ENCODE assay signal across 8 cellular contexts in genomic region chr20:59571591-59572314, GRCh38. TPM values are rescaled to one million over a fixed set of nuclear protein-coding genes. Genes with fewer than 3 reads are reported as not detected.
DNase-seq lines count a peak whose midpoint lies in the region; ATAC-seq, FAIRE-seq and TF ChIP-seq lines count a peak whose summit lies in the region.

No MANE protein-coding gene starts in this region.

- peak; percentile 34 for TF ChIP-seq RAD21 in IMR-90 (IDR thresholded peaks at IDR 0.05; ENCODE audit: low read length)

- peak overlapping the region; percentile 45 for H2AK9ac ChIP-seq in IMR-90 (replicated peaks; ENCODE audit: low read depth, low read length, poor library complexity)

- H3K9me3 ChIP-seq in AG04450 (ENCODE audit: control insufficient read depth, insufficient read depth, low read length) (no peaks in the 10 kb centered on the region; the same call in 1 of the 2 replicates), IMR-90 (ENCODE audit: control insufficient read depth, insufficient read depth, low read length) (no peaks in the 10 kb centered on the region), hepatocyte (ENCODE audit: low read depth) (no peaks in the 10 kb centered on the region)

- H3K23ac ChIP-seq in IMR-90 (ENCODE audit: low read depth, low read length): no peak overlapping the region

- no peak overlapping the region for H3K56ac ChIP-seq in IMR-90 (ENCODE audit: extremely low read depth, insufficient read depth, low read length)

- no peak overlapping the region for H3K9ac ChIP-seq in IMR-90 (ENCODE audit: low read depth, low read length)

- BruUV-seq in IMR-90 (replicated peaks; lab: Mats Ljungman, UMichigan): no TSS peak

- H3K4me1 ChIP-seq in IMR-90 (ENCODE audit: control insufficient read depth, insufficient read depth, low read length) (no peaks in the 10 kb centered on the region), hepatocyte (ENCODE audit: insufficient read depth) (no peaks in the 10 kb centered on the region)

- H3K79me2 ChIP-seq in hepatocyte: no peaks in the 10 kb centered on the region

- H3K27me3 ChIP-seq in AG04450 (ENCODE audit: control insufficient read depth, insufficient read depth, low read length) (peaks cover 10% of the 10 kb centered on the region), IMR-90 (ENCODE audit: control insufficient read depth, insufficient read depth, low read length) (peaks cover 3% of the 10 kb centered on the region), hepatocyte (peaks cover 60% of the 10 kb centered on the region)

- no peaks in the 10 kb centered on the region for H3K9me1 ChIP-seq in IMR-90 (ENCODE audit: insufficient read depth, low read length)

- TF ChIP-seq POLR2A in IMR-90 (IDR thresholded peaks at IDR 0.05; ENCODE audit: low read depth, low read length): no peak

- ATAC-seq in GM18511 (IDR thresholded peaks at IDR 0.05; ENCODE audit: unreplicated experiment): peak; percentile 81
- peak; percentile 98 for ATAC-seq in IMR-90 (ENCODE audit: low read depth)

- no peaks in the 10 kb centered on the region for H3K9me2 ChIP-seq in hepatocyte (replicated peaks; ENCODE audit: insufficient read depth)

- in situ Hi-C loops in IMR-90 (cut with MboI; ENCODE audit: low sequenced_read_pairs): no loop called here

- no peak overlapping the region for H2BK15ac ChIP-seq in IMR-90 (ENCODE audit: low read depth, low read length)

- no peaks in the 10 kb centered on the region for H3K79me1 ChIP-seq in IMR-90 (ENCODE audit: low read depth in 1 of 2, low read length in 2 of 2)

- no peak overlapping the region for H3K4ac ChIP-seq in IMR-90 (ENCODE audit: low read depth, low read length)

- POLR2A ChIA-PET in AG04450 (lab: Yijun Ruan, JAX): no interaction called here
- POLR2A ChIA-PET in IMR-90 (lab: Charles Lee; ENCODE audit: unreplicated experiment): no interaction called here

- DNase-seq in AG04450 (ENCODE audit: low read depth, low spot score) (peak; percentile 23), IMR-90 (peak; percentile 38), T follicular helper cell (ENCODE audit: low read depth) (peak; percentile 20), anterior cingulate cortex (lab: John Stamatoyannopoulos, UW) (peak in 52 of 58 donors; percentile 27 to 80 (median 55)), hepatocyte (ENCODE audit: low spot score) (peak; percentile 81), putamen (ENCODE audit: low spot score) (peak; percentile 57), urothelium cell line (ENCODE audit: low spot score) (peak; percentile 93)

- no peak overlapping the region for H2BK120ac ChIP-seq in IMR-90 (ENCODE audit: low read depth, low read length)

- 2% methylated on average over 10 of the region's 28 CpGs; no CpG with 5 or more reads in 1 of the 2 experiments for WGBS in IMR-90 (ENCODE audit: extremely low coverage in 2 of 2, insufficient read length in 1 of 2), 2 experiments
- WGBS in hepatocyte (ENCODE audit: low lambda C conversion rate, missing lambda C conversion rate): 8% methylated on average over 28 of the region's 28 CpGs

- CTCF ChIA-PET in AG04450 (lab: Charles Lee): interaction anchor here (0.5 to 2.3 kb wide), 23 partner anchors 9 to 1799 kb away, joined by 3 to 22 read pairs (median 4); no protein-coding TSS in a partner anchor
- CTCF ChIA-PET in IMR-90 (lab: Yijun Ruan, JAX): interaction anchor here (0.6 to 1.5 kb wide), 5 partner anchors 9 to 629 kb away, joined by 3 to 7 read pairs (median 4); no protein-coding TSS in a partner anchor

- H2AK5ac ChIP-seq in IMR-90 (ENCODE audit: low read depth, low read length): no peak overlapping the region

- intact Hi-C loops in IMR-90 (cut with micrococcal nuclease): loop anchor here (10.0 kb wide), 1 partner anchor 373 kb away; the partner anchor contains the start of genes FAM217B and PPP1R3D

- no peak overlapping the region for H4K8ac ChIP-seq in IMR-90 (ENCODE audit: low read depth in 2 of 2, low read length in 2 of 2)

- H3K14ac ChIP-seq in IMR-90 (replicated peaks; ENCODE audit: low read depth, low read length): no peak overlapping the region

- TF ChIP-seq CTCF in AG04450 (IDR thresholded peaks at IDR 0.05; ENCODE audit: low read depth, low read length) (peak; percentile 90), IMR-90 (conservative IDR thresholded peaks at IDR 0.05; ENCODE audit: low read depth, low read length) (peak; percentile 75), hepatocyte (IDR thresholded peaks at IDR 0.05; ENCODE audit: poor library complexity) (peak; percentile 94)

- peak; percentile 9 for FAIRE-seq in urothelium cell line (lab: Jason Lieb, UNC)

- H2BK5ac ChIP-seq in IMR-90 (ENCODE audit: low read depth, low read length, poor library complexity, severe bottlenecking): no peak overlapping the region

- H2AFZ ChIP-seq in IMR-90 (replicated peaks; ENCODE audit: low read length, poor library complexity) (peak overlapping the region; percentile 89), hepatocyte (peak overlapping the region; percentile 98)

- H3K4me3 ChIP-seq in AG04450 (ENCODE audit: low read depth, low read length): peak overlapping the region; percentile 53
- peak overlapping the region; percentile 20; the same call in 1 of the 2 replicates for H3K4me3 ChIP-seq in IMR-90 (ENCODE audit: insufficient read depth, low read depth, low read length)
- peak overlapping the region; percentile 74 for H3K4me3 ChIP-seq in hepatocyte

- H2BK20ac ChIP-seq in IMR-90 (ENCODE audit: low read depth, low read length): no peak overlapping the region

- no peaks in the 10 kb centered on the region for H4K20me1 ChIP-seq in IMR-90 (ENCODE audit: insufficient read depth, low read length)
- no peaks in the 10 kb centered on the region for H4K20me1 ChIP-seq in hepatocyte (ENCODE audit: insufficient read depth, poor library complexity, severe bottlenecking)

- H4K5ac ChIP-seq in IMR-90 (ENCODE audit: low read depth, low read length): no peak overlapping the region

- dilution Hi-C loops in IMR-90 (cut with HindIII; ENCODE audit: low sequenced_read_pairs, unreplicated experiment): no loop called here

- H3K4me2 ChIP-seq in IMR-90 (ENCODE audit: low read depth, low read length): peak overlapping the region; percentile 86
- H3K4me2 ChIP-seq in hepatocyte: peak overlapping the region; percentile 99

- H3K36me3 ChIP-seq in IMR-90 (ENCODE audit: control insufficient read depth, insufficient read depth, low read length): no peaks in the 10 kb centered on the region
- H3K36me3 ChIP-seq in hepatocyte (replicated peaks; ENCODE audit: insufficient read depth, low read depth): no peaks in the 10 kb centered on the region

- H3K18ac ChIP-seq in IMR-90 (ENCODE audit: low read depth, low read length): no peak overlapping the region

- H3K27ac ChIP-seq in AG04450 (ENCODE audit: low read depth, low read length) (no peak overlapping the region), IMR-90 (ENCODE audit: insufficient read depth, low read length) (no peak overlapping the region), hepatocyte (no peak overlapping the region)

- H4K91ac ChIP-seq in IMR-90 (ENCODE audit: insufficient read depth, low read depth, low read length): no peak overlapping the region

TF ChIP-seq in IMR-90, 13 proteins besides CTCF, POLR2A, EP300 and RAD21:
- TF ChIP-seq BHLHE40 (IDR thresholded peaks at IDR 0.05; ENCODE audit: low read depth, low read length) (no peak), SMC3 (IDR thresholded peaks at IDR 0.05; ENCODE audit: low read depth, low read length) (peak; percentile 26; the same call in 1 of the 2 replicates), USF2 (IDR thresholded peaks at IDR 0.05; ENCODE audit: low read depth, low read length) (peak; percentile 47), FOS (IDR thresholded peaks at IDR 0.05; ENCODE audit: low read depth, low read length) (no peak), ELK1 (IDR thresholded peaks at IDR 0.05; ENCODE audit: borderline replicate concordance, low read depth, low read length) (no peak), RFX5 (IDR thresholded peaks at IDR 0.05; ENCODE audit: low read depth, low read length) (no peak), MXI1 (IDR thresholded peaks at IDR 0.05; ENCODE audit: borderline replicate concordance, low read depth, low read length) (no peak), MAZ (IDR thresholded peaks at IDR 0.05; ENCODE audit: borderline replicate concordance, low read depth, low read length) (no peak), MAFK (IDR thresholded peaks at IDR 0.05; ENCODE audit: low read depth, low read length) (no peak), CHD1 (IDR thresholded peaks at IDR 0.05; ENCODE audit: low read depth, low read length) (no peak), NFE2L2 (IDR thresholded peaks at IDR 0.05; ENCODE audit: low read depth, low read length) (no peak), CEBPB (IDR thresholded peaks at IDR 0.05; ENCODE audit: low read depth, low read length) (no peak)

RNA-seq across cellular contexts. Expression of gene PHACTR3, which starts 32.6 kb away (rescaled TPM):
- polyA plus RNA-seq in AG04450 (2011; rRNA removed): not detected in 2 replicates
- not detected in 2 replicates for polyA minus RNA-seq in AG04450 (2011; rRNA and poly(A)+ RNA removed)
- not detected in 2 replicates for total RNA-seq in IMR-90 (2012; rRNA removed)
- not detected in 2 replicates for polyA plus RNA-seq in IMR-90 (2012; rRNA removed)
- polyA plus RNA-seq in IMR-90 (2012; cell fraction: cytosol; rRNA removed): not detected in 2 replicates
- not detected in 2 replicates for polyA plus RNA-seq in IMR-90 (2012; cell fraction: nucleus; rRNA removed; ENCODE audit: low replicate concordance)
- total RNA-seq in hepatocyte: 5.2 and 6.7 TPM in 2 replicates
- polyA plus RNA-seq in hepatocyte: 7.5 and 9.1 TPM in 2 replicates

Comparison
In these comparisons a context has a peak if more than half of its experiments do, and no peak if none do; other contexts are left out.
1. DNase-seq: peak in every context shown above with its lines; median percentile 93 in urothelium cell line; 81 in hepatocyte; 57 in putamen; 55 in anterior cingulate cortex; 38 in IMR-90; 23 in AG04450; 20 in T follicular helper cell.
2. H3K4me3 ChIP-seq: peak in every context shown above with its lines; median percentile 74 in hepatocyte; 53 in AG04450; 20 in IMR-90.